ENCODE assay signal across 8 cellular contexts in genomic region chr15:88913850-88914169, GRCh38. TPM values are rescaled to one million over a fixed set of nuclear protein-coding genes. Genes with fewer than 3 reads are reported as not detected.
DNase-seq lines count a peak whose midpoint lies in the region; ATAC-seq and TF ChIP-seq lines count a peak whose summit lies in the region.

No MANE protein-coding gene starts in this region.

- DNase-seq in SKM-1 (lab: John Stamatoyannopoulos, UW; ENCODE audit: unreplicated experiment) (peak; percentile 19), SKM-1 treated with dmso at 0.1 percent for 144 hours (lab: John Stamatoyannopoulos, UW; ENCODE audit: unreplicated experiment) (no peak), fibroblast of the aortic adventitia (ENCODE audit: low read depth) (no peak), smooth muscle cell (lab: John Stamatoyannopoulos, UW; ENCODE audit: unreplicated experiment) (no peak), SHP77 treated with DMSO at 0.1 percent for 48 hours (lab: John Stamatoyannopoulos, UW) (no peak)
- no peak for DNase-seq in stimulated activated CD4-positive, alpha-beta T cell treated with anti-CD3 and anti-CD28 coated beads, Interleukin-15, amount 100 ng/mL, for 24 hours

- no peaks in the 10 kb centered on the region for H3K36me3 ChIP-seq in smooth muscle cell (ENCODE audit: low read depth)

- no peak overlapping the region for H3K9ac ChIP-seq in smooth muscle cell (ENCODE audit: low read depth)

- no peaks in the 10 kb centered on the region for H3K27me3 ChIP-seq in smooth muscle cell (ENCODE audit: low read depth)

- H3F3A ChIP-seq in smooth muscle cell (ENCODE audit: low read depth): peaks cover 2% of the 10 kb centered on the region

- no peak for ATAC-seq in GM19467 (IDR thresholded peaks at IDR 0.05; ENCODE audit: unreplicated experiment)

- H2AFZ ChIP-seq in smooth muscle cell (ENCODE audit: low read depth): peak overlapping the region; percentile 90

- peaks cover 19% of the 10 kb centered on the region for H3K4me1 ChIP-seq in smooth muscle cell (ENCODE audit: low read depth)

- WGBS in smooth muscle cell (ENCODE audit: low lambda C conversion rate): 73% methylated on average over 4 of the region's 4 CpGs

- peak overlapping the region; percentile 63; the same call in 1 of the 2 replicates for H3K27ac ChIP-seq in VCaP
- peak overlapping the region; percentile 95 for H3K27ac ChIP-seq in smooth muscle cell (ENCODE audit: low read depth)

- H3K79me2 ChIP-seq in smooth muscle cell (ENCODE audit: low read depth): peaks cover 20% of the 10 kb centered on the region

- H3K4me2 ChIP-seq in smooth muscle cell: peak overlapping the region; percentile 94

- peaks cover 31% of the 10 kb centered on the region for H4K20me1 ChIP-seq in smooth muscle cell (ENCODE audit: low read depth)

- TF ChIP-seq CTCF in VCaP (conservative IDR thresholded peaks at IDR 0.05): no peak
- no peak for TF ChIP-seq CTCF in fibroblast of the aortic adventitia (IDR thresholded peaks at IDR 0.05; ENCODE audit: insufficient read depth, low read length)
- no peak for TF ChIP-seq CTCF in smooth muscle cell (IDR thresholded peaks at IDR 0.05; ENCODE audit: borderline replicate concordance, insufficient read depth, poor library complexity, severe bottlenecking)

- H3K4me3 ChIP-seq in fibroblast of the aortic adventitia (ENCODE audit: low read depth, low read length) (peak overlapping the region; percentile 77), smooth muscle cell (peak overlapping the region; percentile 95)

- H3K9me3 ChIP-seq in smooth muscle cell (replicated peaks; ENCODE audit: low read depth): no peaks in the 10 kb centered on the region

RNA-seq across cellular contexts. Expression of gene MFGE8, which starts 0.6 kb away (rescaled TPM):
- total RNA-seq in fibroblast of the aortic adventitia (ENCODE audit: low replicate concordance) (59.5 and 217 TPM in 2 replicates), smooth muscle cell (185 and 222 TPM in 2 replicates)
- polyA plus RNA-seq in smooth muscle cell: 237 and 247 TPM in 2 replicates

RNA-seq across cellular contexts. Expression of gene HAPLN3, which starts 18.5 kb away (rescaled TPM):
- total RNA-seq in fibroblast of the aortic adventitia (ENCODE audit: low replicate concordance) (2.8 and 14.6 TPM in 2 replicates), smooth muscle cell (4.5 and 6.5 TPM in 2 replicates)
- polyA plus RNA-seq in smooth muscle cell: 5.2 and 7.6 TPM in 2 replicates
